Comparison of ENCODE assay signal across 11 cellular contexts in the genomic region with DNA sequence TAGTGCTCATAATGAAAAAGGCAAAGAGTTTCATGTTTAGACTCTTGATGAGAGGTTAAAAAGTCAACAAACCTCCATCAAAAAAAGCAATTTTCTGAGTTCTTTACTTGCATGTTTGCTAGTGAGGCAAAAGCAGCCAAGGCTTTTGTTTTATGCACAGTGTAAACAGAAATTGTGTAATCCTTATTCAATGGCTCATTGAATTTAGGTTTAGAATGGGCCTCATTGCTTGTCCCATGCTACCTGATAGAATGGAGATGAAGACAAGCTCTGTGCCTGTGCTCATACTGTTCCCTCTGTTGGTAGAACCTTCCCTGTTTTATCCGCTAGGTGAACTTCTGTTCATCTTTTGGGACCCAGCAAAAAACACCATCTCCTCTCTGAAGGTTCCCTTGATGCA.
"Had no signal": no experiment of that assay in that cellular context is flagged by ENCODE, and none has a peak within 500 bp of the region (broad histone marks: within the 10 kb centered on the region; RNA-seq: fewer than 3 reads in every experiment).

No MANE protein-coding gene starts in this region.

- ATAC-seq: left ventricle myocardium superior; natural killer cell treated with Interleukin-12 subunit alpha and Interleukin-12 subunit beta and Interleukin-15 and Interleukin-18, amount 100 ng/mL, for 72 hours; stimulated activated effector memory CD8-positive, alpha-beta T cell treated with anti-CD3 and anti-CD28 coated beads, Interleukin-12 subunit alpha, Interleukin-12 subunit beta, amount 100 ng/mL, for 72 hours had no signal

- H3K27me3 ChIP-seq: brain microvascular endothelial cell had no signal

- DNase-seq: activated CD4-positive, CD25-positive, alpha-beta regulatory T cell treated with anti-CD3 and anti-CD28 coated beads, Interleukin-2, amount 50 U/mL, for 72 hours; activated naive CD8-positive, alpha-beta T cell treated with anti-CD3 and anti-CD28 coated beads for 36 hours; anterior cingulate cortex; brain microvascular endothelial cell; cerebellar nuclear complex; effector CD8-positive, alpha-beta T cell; foreskin fibroblast; left ventricle myocardium superior; retina had no signal

- H3K27ac ChIP-seq: brain microvascular endothelial cell had no signal

- H3K36me3 ChIP-seq: brain microvascular endothelial cell had no signal
